Comparison of ENCODE assay signal across 8 cellular contexts in the genomic region with DNA sequence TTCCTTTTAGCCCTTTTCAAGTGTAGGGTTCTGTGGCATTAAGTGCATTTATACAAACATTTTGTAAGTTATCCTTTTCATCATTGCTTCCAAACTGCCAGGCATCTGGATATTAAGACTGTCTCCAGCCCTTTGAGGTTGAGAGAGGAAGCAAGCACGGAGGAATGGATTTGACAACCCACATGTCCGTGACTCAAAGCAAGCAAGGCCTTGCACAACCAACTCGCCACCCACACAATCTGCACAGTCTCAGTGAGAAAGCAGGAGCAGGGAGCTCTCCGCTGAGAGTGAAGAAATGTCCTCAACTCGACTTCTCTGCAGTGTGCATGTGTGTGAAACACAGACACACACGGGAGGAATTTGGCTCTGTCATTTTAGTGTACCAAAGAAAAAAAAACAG.
A peak's percentile ranks its signal among the peaks of the same experiment; 100 is the strongest.
DNase-seq lines count a peak whose midpoint lies in the region; ATAC-seq and TF ChIP-seq lines count a peak whose summit lies in the region.

No MANE protein-coding gene starts in this region.

- intact Hi-C loops in left colon (cut with DNase I, micrococcal nuclease) = no loop called here

- H3K27me3 ChIP-seq in thoracic aorta (replicated peaks; ENCODE audit: insufficient read depth) = no peaks in the 10 kb centered on the region

- peaks cover 7% of the 10 kb centered on the region for H3K4me1 Mint-ChIP-seq in brain
- no peaks in the 10 kb centered on the region for H3K4me1 Mint-ChIP-seq in activated T-cell treated with anti-CD3 and anti-CD28 coated beads, Interleukin-2, amount 50 U/mL, for 72 hours (ENCODE audit: low read depth)

- peaks cover 16 to 27% of the 10 kb centered on the region in 2 donors for H3K4me1 ChIP-seq in thoracic aorta (ENCODE audit: control insufficient read depth in 1 of 2, low read depth in 2 of 2)

- H3K27me3 Mint-ChIP-seq in brain = no peaks in the 10 kb centered on the region
- H3K27me3 Mint-ChIP-seq in activated T-cell treated with anti-CD3 and anti-CD28 coated beads, Interleukin-2, amount 50 U/mL, for 72 hours (ENCODE audit: low read depth) = no peaks in the 10 kb centered on the region

- no peaks in the 10 kb centered on the region for H3K9me3 Mint-ChIP-seq in brain
- H3K9me3 Mint-ChIP-seq in activated T-cell treated with anti-CD3 and anti-CD28 coated beads, Interleukin-2, amount 50 U/mL, for 72 hours = peaks cover 10 to 12% of the 10 kb centered on the region in 2 donors

- H3K4me3 Mint-ChIP-seq in brain = peak overlapping the region in 1 of 5 experiments; percentile 13
- H3K4me3 Mint-ChIP-seq in activated T-cell treated with anti-CD3 and anti-CD28 coated beads, Interleukin-2, amount 50 U/mL, for 72 hours = no peak overlapping the region

- no peaks in the 10 kb centered on the region for H3K36me3 ChIP-seq in thoracic aorta

- no peaks in the 10 kb centered on the region for H3K36me3 Mint-ChIP-seq in brain
- H3K36me3 Mint-ChIP-seq in activated T-cell treated with anti-CD3 and anti-CD28 coated beads, Interleukin-2, amount 50 U/mL, for 72 hours (ENCODE audit: insufficient read depth in 2 of 2) = peaks cover 5 to 7% of the 10 kb centered on the region in 2 donors

- peak overlapping the region in 4 of 5 experiments; percentile 36 to 71 (median 46) for H3K27ac Mint-ChIP-seq in brain
- no peak overlapping the region for H3K27ac Mint-ChIP-seq in activated T-cell treated with anti-CD3 and anti-CD28 coated beads, Interleukin-2, amount 50 U/mL, for 72 hours

- H3K27ac ChIP-seq in thoracic aorta = peak overlapping the region; percentile 61 to 69

- peak; percentile 26 for DNase-seq in HuH-7.5 (ENCODE audit: low spot score)
- DNase-seq in left colon = peak; percentile 31 to 65
- peak; percentile 75 for DNase-seq in thoracic aorta (ENCODE audit: low spot score)
- no peak for DNase-seq in OCI-M2 (lab: John Stamatoyannopoulos, UW; ENCODE audit: unreplicated experiment)
- no peak for DNase-seq in activated T-cell treated with anti-CD3 and anti-CD28 coated beads, Interleukin-2, amount 50 U/mL, for 72 hours

- H3K9me3 ChIP-seq in thoracic aorta = no peaks in the 10 kb centered on the region

- ATAC-seq in left colon = peak; percentile 28
- peak; percentile 95 for ATAC-seq in thoracic aorta (ENCODE audit: insufficient number of reproducible peaks, low FRiP score, low read depth)
- no peak for ATAC-seq in HG03520 (IDR thresholded peaks at IDR 0.05; ENCODE audit: unreplicated experiment)
- no peak for ATAC-seq in HG02840 (IDR thresholded peaks at IDR 0.05; ENCODE audit: low FRiP score, unreplicated experiment)
- no peak for ATAC-seq in activated T-cell treated with anti-CD3 and anti-CD28 coated beads, Interleukin-2, amount 50 U/mL, for 72 hours (replicated peaks in 1 of 2)

- no peak for TF ChIP-seq CTCF in brain (conservative IDR thresholded peaks at IDR 0.05)
- TF ChIP-seq CTCF in thoracic aorta (IDR thresholded peaks at IDR 0.05) = no peak

- no peak overlapping the region for H3K4me3 ChIP-seq in thoracic aorta

Comparison
In these comparisons a context has a peak if more than half of its experiments do, and no peak if none do; other contexts are left out.
1. DNase-seq: peak in HuH-7.5 (single experiment), left colon (2 of 2) and thoracic aorta (single experiment); none in OCI-M2 (single experiment) and activated T-cell treated with anti-CD3 and anti-CD28 coated beads, Interleukin-2, amount 50 U/mL, for 72 hours (0 of 2).
2. ATAC-seq: peak in left colon (single experiment) and thoracic aorta (single experiment); none in HG03520 (single experiment), HG02840 (single experiment) and activated T-cell treated with anti-CD3 and anti-CD28 coated beads, Interleukin-2, amount 50 U/mL, for 72 hours (0 of 2).